Comparison of ENCODE assay signal across 19 cellular contexts in genomic region chr6:3791526-3792212, GRCh38. TPM values are rescaled to one million over a fixed set of nuclear protein-coding genes. Genes with fewer than 3 reads are reported as not detected.
A peak's percentile ranks its signal among the peaks of the same experiment; 100 is the strongest.
DNase-seq lines count a peak whose midpoint lies in the region; ATAC-seq lines count a peak whose summit lies in the region.
"Had no signal": no experiment of that assay in that cellular context is flagged by ENCODE, and none has a peak within 500 bp of the region (broad histone marks: within the 10 kb centered on the region; RNA-seq: fewer than 3 reads in every experiment).

No MANE protein-coding gene starts in this region.

- no peak overlapping the region for H3K9ac ChIP-seq in GM23248
- H3K9ac ChIP-seq: SK-N-SH had no signal

- H2AFZ ChIP-seq in GM23248, result no peak overlapping the region

- no peaks in the 10 kb centered on the region for H3K27me3 Mint-ChIP-seq in stimulated activated naive CD8-positive, alpha-beta T cell treated with anti-CD3 and anti-CD28 coated beads, Interleukin-15, amount 100 ng/mL, for 72 hours
- no peaks in the 10 kb centered on the region for H3K27me3 Mint-ChIP-seq in memory B cell

- WGBS in GM23248 (ENCODE audit: low coverage in 1 of 2, low lambda C conversion rate in 2 of 2, missing lambda C conversion rate in 2 of 2), 2 experiments, result 82 to 83% methylated on average over 8 of the region's 8 CpGs

- H3K9me2 ChIP-seq in GM23248 (ENCODE audit: insufficient read depth), result no peaks in the 10 kb centered on the region
- H3K9me2 ChIP-seq: SK-N-SH had no signal

- DNase-seq in stimulated activated naive CD8-positive, alpha-beta T cell treated with anti-CD3 and anti-CD28 coated beads, Interleukin-15, Interleukin-2, amounts not matched to agents 100 U/mL and 50 U/mL, for 24 hours, result peak; percentile 6
- DNase-seq in stimulated activated naive CD8-positive, alpha-beta T cell treated with anti-CD3 and anti-CD28 coated beads, Interleukin-15, amount 100 ng/mL, for 72 hours, result no peak
- peak; percentile 78 for DNase-seq in MV-4-11 (lab: John Stamatoyannopoulos, UW)
- DNase-seq in memory B cell (ENCODE audit: low spot score in 2 of 2), result no peak
- DNase-seq in GM23248, result no peak
- DNase-seq in NCI-H187 (lab: John Stamatoyannopoulos, UW), result no peak
- DNase-seq: Caco-2, KBM-7, NCI-H1092 treated with DMSO at 0.1 percent for 48 hours, NCI-H1694, NCI-H446, NCI-H748 treated with DMSO at 0.1 percent for 48 hours, Right ventricle myocardium superior, SK-N-SH had no signal

- H3K4me2 ChIP-seq in GM23248 (ENCODE audit: unreplicated experiment), result no peak overlapping the region
- H3K4me2 ChIP-seq: SK-N-SH had no signal

- H3K27ac Mint-ChIP-seq in stimulated activated naive CD8-positive, alpha-beta T cell treated with anti-CD3 and anti-CD28 coated beads, Interleukin-15, amount 100 ng/mL, for 72 hours, result no peak overlapping the region
- H3K27ac Mint-ChIP-seq in memory B cell, result peak overlapping the region; percentile 63
- H3K27ac Mint-ChIP-seq: CD14-positive monocyte had no signal

- no peaks in the 10 kb centered on the region for H3K36me3 ChIP-seq in GM23248 (ENCODE audit: low read depth)
- H3K36me3 ChIP-seq: HAP-1 had no signal

- no peak overlapping the region for H3K27ac ChIP-seq in GM23248

- peaks cover 6% of the 10 kb centered on the region for H3K4me1 Mint-ChIP-seq in stimulated activated naive CD8-positive, alpha-beta T cell treated with anti-CD3 and anti-CD28 coated beads, Interleukin-15, amount 100 ng/mL, for 72 hours
- H3K4me1 Mint-ChIP-seq in memory B cell, result peaks cover 26% of the 10 kb centered on the region
- H3K4me1 Mint-ChIP-seq: CD14-positive monocyte had no signal

- ATAC-seq in stimulated activated naive CD8-positive, alpha-beta T cell treated with anti-CD3 and anti-CD28 coated beads, Interleukin-15, Interleukin-2, amounts not matched to agents 100 U/mL and 50 U/mL, for 24 hours, result no peak
- no peak for ATAC-seq in stimulated activated naive CD8-positive, alpha-beta T cell treated with anti-CD3 and anti-CD28 coated beads, Interleukin-15, amount 100 ng/mL, for 72 hours
- ATAC-seq in memory B cell (ENCODE audit: low read depth) (peak; percentile 37), GM21825 (IDR thresholded peaks at IDR 0.05; ENCODE audit: unreplicated experiment) (no peak), GM18502 (IDR thresholded peaks at IDR 0.05; ENCODE audit: poor library complexity, unreplicated experiment) (no peak)

- H4K20me1 ChIP-seq in GM23248 (ENCODE audit: insufficient read depth), result no peaks in the 10 kb centered on the region

- no peak overlapping the region for H3K4me3 ChIP-seq in GM23248
- H3K4me3 ChIP-seq: HAP-1 had no signal

- peaks cover 7% of the 10 kb centered on the region for H3K4me1 ChIP-seq in GM23248 (ENCODE audit: insufficient read depth)
- H3K4me1 ChIP-seq: HAP-1 had no signal

- no peaks in the 10 kb centered on the region for H3K36me3 Mint-ChIP-seq in memory B cell
- H3K36me3 Mint-ChIP-seq: CD14-positive monocyte had no signal

- H3K9me3 Mint-ChIP-seq in stimulated activated naive CD8-positive, alpha-beta T cell treated with anti-CD3 and anti-CD28 coated beads, Interleukin-15, amount 100 ng/mL, for 72 hours, result no peaks in the 10 kb centered on the region
- no peaks in the 10 kb centered on the region for H3K9me3 Mint-ChIP-seq in memory B cell
- H3K9me3 Mint-ChIP-seq: CD14-positive monocyte had no signal

- in situ Hi-C loops in GM23248 (cut with MboI), result no loop called here

- H3K4me3 Mint-ChIP-seq in stimulated activated naive CD8-positive, alpha-beta T cell treated with anti-CD3 and anti-CD28 coated beads, Interleukin-15, amount 100 ng/mL, for 72 hours, result no peak overlapping the region
- H3K4me3 Mint-ChIP-seq in memory B cell, result no peak overlapping the region
- H3K4me3 Mint-ChIP-seq: CD14-positive monocyte had no signal

- no peaks in the 10 kb centered on the region for H3K9me3 ChIP-seq in GM23248 (ENCODE audit: low read depth)
- H3K9me3 ChIP-seq: Caco-2, HAP-1, SK-N-SH had no signal

- H3K27me3 ChIP-seq in GM23248 (replicated peaks; ENCODE audit: insufficient read depth), result no peaks in the 10 kb centered on the region

- H3F3A ChIP-seq in GM23248 (ENCODE audit: insufficient read depth), result peaks cover 5% of the 10 kb centered on the region

- no peaks in the 10 kb centered on the region for H3K79me2 ChIP-seq in GM23248 (ENCODE audit: insufficient read depth)

RNA-seq across cellular contexts. Expression of gene PXDC1, which starts 40.2 kb away (rescaled TPM):
- total RNA-seq in GM23248 (2014; rRNA removed; shearing (Covaris generic)), result 167 and 192 TPM in 2 replicates
- 122 and 135 TPM in 2 replicates for polyA plus RNA-seq in GM23248 (2016; fragmentation: Nextera tagmentation; extraction: Ambion mirVana)

RNA-seq across cellular contexts. Expression of gene FAM50B, which starts 57.5 kb away (rescaled TPM):
- total RNA-seq in GM23248 (2014; rRNA removed; shearing (Covaris generic)), result 6.1 and 7.6 TPM in 2 replicates
- polyA plus RNA-seq in GM23248 (2016; fragmentation: Nextera tagmentation; extraction: Ambion mirVana), result 12.1 and 14.0 TPM in 2 replicates
- total RNA-seq: Caco-2, HT1080 had no signal

Comparison
In these comparisons a context has a peak if more than half of its experiments do, and no peak if none do; other contexts are left out.
1. DNase-seq: peak in stimulated activated naive CD8-positive, alpha-beta T cell treated with anti-CD3 and anti-CD28 coated beads, Interleukin-15, Interleukin-2, amounts not matched to agents 100 U/mL and 50 U/mL, for 24 hours (single experiment) and MV-4-11 (single experiment); none in stimulated activated naive CD8-positive, alpha-beta T cell treated with anti-CD3 and anti-CD28 coated beads, Interleukin-15, amount 100 ng/mL, for 72 hours (0 of 2), memory B cell (0 of 2), GM23248 (single experiment) and NCI-H187 (0 of 2).